In genomic region chr19:50893047-50893737, GRCh38 we compare ENCODE assay signal across 22 cellular contexts. TPM values are rescaled to one million over a fixed set of nuclear protein-coding genes. Genes with fewer than 3 reads are reported as not detected.
DNase-seq lines count a peak whose midpoint lies in the region; ATAC-seq, FAIRE-seq and TF ChIP-seq lines count a peak whose summit lies in the region.
"Had no signal": no experiment of that assay in that cellular context is flagged by ENCODE, and none has a peak within 500 bp of the region (broad histone marks: within the 10 kb centered on the region; RNA-seq: fewer than 3 reads in every experiment).

No MANE protein-coding gene starts in this region.

- H3K9me3 ChIP-seq in adrenal gland (replicated peaks in 1 of 3): no peaks in the 10 kb centered on the region
- H3K9me3 ChIP-seq: mucosa of descending colon had no signal

- TF ChIP-seq CTCF in BJ (IDR thresholded peaks at IDR 0.05; ENCODE audit: insufficient read depth, low read depth, low read length): 0 out of 2 replicates have a peak, but pooled peaks have one; percentile 6
- no peak for TF ChIP-seq CTCF in bronchial epithelial cell (IDR thresholded peaks at IDR 0.05; ENCODE audit: insufficient read depth, low read length, severe bottlenecking)
- no peak for TF ChIP-seq CTCF in adrenal gland (IDR thresholded peaks at IDR 0.05)

- no peak for DNase-seq in BJ (ENCODE audit: low read depth)
- DNase-seq in ELR (ENCODE audit: low read depth): peak; percentile 8
- peak; percentile 37 for DNase-seq in NAMALWA (ENCODE audit: low spot score)
- DNase-seq in bronchial epithelial cell (ENCODE audit: low read depth): no peak
- DNase-seq in adrenal gland: no peak
- DNase-seq in activated naive CD4-positive, alpha-beta T cell treated with anti-CD3 and anti-CD28 coated beads, Interleukin-2, amount 50 U/mL, for 72 hours (ENCODE audit: low spot score in 2 of 2): no peak
- DNase-seq: activated B cell treated with CpG ODN at 0.5 μM for 24 hours; activated CD8-positive, alpha-beta memory T cell treated with anti-CD3 and anti-CD28 coated beads, Interleukin-2, amount 50 U/mL, for 4 hours; activated naive CD8-positive, alpha-beta T cell treated with anti-CD3 and anti-CD28 coated beads, Interleukin-2, amount 50 U/mL, for 24 hours; CD8-positive, alpha-beta T cell; cerebellar nuclear complex; glutamatergic neuron; KBM-7; kidney glomerular epithelial cell; mucosa of descending colon; NCI-H2029 treated with DMSO at 0.1 percent for 48 hours; SW 1271 had no signal

- intact Hi-C loops in adrenal gland (cut with DNase I): no loop called here

- no peaks in the 10 kb centered on the region for H3K27me3 ChIP-seq in BJ (ENCODE audit: control insufficient read depth, insufficient read depth, low read length)
- peaks cover under 1% of the 10 kb centered on the region for H3K27me3 ChIP-seq in bronchial epithelial cell (ENCODE audit: control insufficient read depth, insufficient read depth, low read length)
- no peaks in the 10 kb centered on the region for H3K27me3 ChIP-seq in adrenal gland

- H3K27ac ChIP-seq in adrenal gland: no peak overlapping the region

- ATAC-seq in GM18861 (IDR thresholded peaks at IDR 0.05; ENCODE audit: unreplicated experiment) (no peak), GM21619 (IDR thresholded peaks at IDR 0.05; ENCODE audit: unreplicated experiment) (no peak)
- ATAC-seq in activated naive CD4-positive, alpha-beta T cell treated with anti-CD3 and anti-CD28 coated beads, Interleukin-2, amount 50 U/mL, for 72 hours: no peak
- ATAC-seq: activated naive CD8-positive, alpha-beta T cell treated with anti-CD3 and anti-CD28 coated beads, Interleukin-2, amount 50 U/mL, for 24 hours; CD8-positive, alpha-beta T cell; mucosa of descending colon had no signal

- peaks cover 0 to 3% of the 10 kb centered on the region in 2 donors for H3K9me3 Mint-ChIP-seq in activated naive CD4-positive, alpha-beta T cell treated with anti-CD3 and anti-CD28 coated beads, Interleukin-2, amount 50 U/mL, for 72 hours
- H3K9me3 Mint-ChIP-seq: activated naive CD8-positive, alpha-beta T cell treated with anti-CD3 and anti-CD28 coated beads, Interleukin-2, amount 50 U/mL, for 24 hours; stimulated activated naive CD8-positive, alpha-beta T cell treated with anti-CD3 and anti-CD28 coated beads, Interleukin-15, Interleukin-2, amounts not matched to agents 100 ng/mL and 50 ng/mL, for 24 hours had no signal

- H3K36me3 ChIP-seq in BJ (ENCODE audit: control insufficient read depth, insufficient read depth, low read length) (no peaks in the 10 kb centered on the region), bronchial epithelial cell (ENCODE audit: control insufficient read depth, insufficient read depth, low read length) (no peaks in the 10 kb centered on the region), adrenal gland (replicated peaks in 1 of 2) (no peaks in the 10 kb centered on the region)

- POLR2A ChIA-PET in BJ (lab: Charles Lee): no interaction called here

- no peaks in the 10 kb centered on the region for H3K4me1 ChIP-seq in adrenal gland (replicated peaks in 1 of 2)

- H3K27ac Mint-ChIP-seq in activated naive CD4-positive, alpha-beta T cell treated with anti-CD3 and anti-CD28 coated beads, Interleukin-2, amount 50 U/mL, for 72 hours: no peak overlapping the region
- H3K27ac Mint-ChIP-seq: activated naive CD8-positive, alpha-beta T cell treated with anti-CD3 and anti-CD28 coated beads, Interleukin-2, amount 50 U/mL, for 24 hours; CD8-positive, alpha-beta T cell; stimulated activated naive CD8-positive, alpha-beta T cell treated with anti-CD3 and anti-CD28 coated beads, Interleukin-15, Interleukin-2, amounts not matched to agents 100 ng/mL and 50 ng/mL, for 24 hours had no signal

- TF ChIP-seq POLR2A in adrenal gland (IDR thresholded peaks at IDR 0.05): no peak

- peak; percentile 62 for FAIRE-seq in bronchial epithelial cell (lab: Jason Lieb, UNC)

- H3K36me3 Mint-ChIP-seq in activated naive CD4-positive, alpha-beta T cell treated with anti-CD3 and anti-CD28 coated beads, Interleukin-2, amount 50 U/mL, for 72 hours: peaks cover 0 to 4% of the 10 kb centered on the region in 2 donors
- H3K36me3 Mint-ChIP-seq: CD8-positive, alpha-beta T cell had no signal

- CTCF ChIA-PET in BJ (lab: Yijun Ruan, JAX): no interaction called here

- WGBS in adrenal gland, 4 donors: 88 to 91% (median 89%) methylated on average over 16 to 18 of the region's 18 CpGs

- H3K4me3 ChIP-seq in BJ (ENCODE audit: low read depth, low read length) (no peak overlapping the region), bronchial epithelial cell (ENCODE audit: low read depth, low read length) (no peak overlapping the region), adrenal gland (no peak overlapping the region)
- H3K4me3 ChIP-seq: mucosa of descending colon had no signal

RNA-seq across cellular contexts. Expression of gene KLK4, which starts 18.0 kb away (rescaled TPM):
- not detected in 2 replicates for polyA plus RNA-seq in BJ (2011; rRNA removed)
- not detected in 2 replicates for polyA minus RNA-seq in BJ (2011; rRNA and poly(A)+ RNA removed)
- total RNA-seq in bronchial epithelial cell: not detected in 2 replicates
- total RNA-seq in adrenal gland: 10 to 100 TPM in 1 of 8 donors, 1 to 10 TPM in 3, under 1 TPM in 1, not detected in 3; 0.28 to 10.2 (median 2.2) TPM
- polyA plus RNA-seq in adrenal gland: 10 to 100 TPM in 2 of 3 donors, under 1 TPM in 1; 0.42 to 16.8 (median 10.9) TPM
- total RNA-seq in activated naive CD4-positive, alpha-beta T cell treated with anti-CD3 and anti-CD28 coated beads, Interleukin-2, amount 50 U/mL, for 72 hours: not detected
- total RNA-seq: CD8-positive, alpha-beta T cell; osteoblast; skeletal muscle tissue had no signal

RNA-seq across cellular contexts. Expression of gene KLK2, which starts 20.0 kb away (rescaled TPM):
- not detected in 2 replicates for polyA plus RNA-seq in BJ (2011; rRNA removed)
- polyA minus RNA-seq in BJ (2011; rRNA and poly(A)+ RNA removed): not detected in 2 replicates
- 0.53 TPM in 1 of 2 replicates, not detected in the other for total RNA-seq in bronchial epithelial cell
- total RNA-seq in adrenal gland: under 1 TPM in 1 of 8 donors, not detected in 7; 0.61 TPM
- polyA plus RNA-seq in adrenal gland: under 1 TPM in 1 of 3 donors, not detected in 2; 0.20 TPM
- total RNA-seq in activated naive CD4-positive, alpha-beta T cell treated with anti-CD3 and anti-CD28 coated beads, Interleukin-2, amount 50 U/mL, for 72 hours: 1 to 10 TPM in 1 of 2 donors, not detected in 1; 1.5 TPM
- total RNA-seq: CD8-positive, alpha-beta T cell; osteoblast; skeletal muscle tissue had no signal

RNA-seq across cellular contexts. Expression of gene KLK3, which starts 38.5 kb away (rescaled TPM):
- polyA plus RNA-seq in BJ (2011; rRNA removed): not detected in 2 replicates
- not detected in 2 replicates for polyA minus RNA-seq in BJ (2011; rRNA and poly(A)+ RNA removed)
- total RNA-seq in bronchial epithelial cell: not detected in 2 replicates
- 1 to 10 TPM in 2 of 8 donors, under 1 TPM in 2, not detected in 4; 0.31 to 4.8 (median 2.5) TPM for total RNA-seq in adrenal gland
- polyA plus RNA-seq in adrenal gland: 10 to 100 TPM in 1 of 3 donors, 1 to 10 TPM in 1, under 1 TPM in 1; 0.35 to 26.0 (median 1.3) TPM
- total RNA-seq in activated naive CD4-positive, alpha-beta T cell treated with anti-CD3 and anti-CD28 coated beads, Interleukin-2, amount 50 U/mL, for 72 hours: not detected
- total RNA-seq: activated B cell treated with CpG ODN at 0.5 μM for 24 hours; CD8-positive, alpha-beta T cell; osteoblast; skeletal muscle tissue had no signal

RNA-seq across cellular contexts. Expression of gene KLK5, which starts 59.6 kb away (rescaled TPM):
- polyA plus RNA-seq in BJ (2011; rRNA removed) (not detected in 2 replicates), adrenal gland (not detected)
- not detected in 2 replicates for polyA minus RNA-seq in BJ (2011; rRNA and poly(A)+ RNA removed)
- total RNA-seq in bronchial epithelial cell (3.4 and 12.0 TPM in 2 replicates), adrenal gland (not detected)
- not detected for total RNA-seq in activated naive CD4-positive, alpha-beta T cell treated with anti-CD3 and anti-CD28 coated beads, Interleukin-2, amount 50 U/mL, for 72 hours
- total RNA-seq: activated B cell treated with CpG ODN at 0.5 μM for 24 hours; CD8-positive, alpha-beta T cell; mucosa of descending colon; osteoblast; skeletal muscle tissue had no signal

RNA-seq across cellular contexts. Expression of gene KLK15, which starts 59.8 kb away (rescaled TPM):
- polyA plus RNA-seq in BJ (2011; rRNA removed): not detected in 2 replicates
- not detected in 2 replicates for polyA minus RNA-seq in BJ (2011; rRNA and poly(A)+ RNA removed)
- not detected in 2 replicates for total RNA-seq in bronchial epithelial cell
- 1 to 10 TPM in 4 of 8 donors, under 1 TPM in 2, not detected in 2; 0.32 to 5.1 (median 1.3) TPM for total RNA-seq in adrenal gland
- 1 to 10 TPM in 1 of 3 donors, under 1 TPM in 2; 0.15 to 1.7 (median 0.34) TPM for polyA plus RNA-seq in adrenal gland
- not detected for total RNA-seq in activated naive CD4-positive, alpha-beta T cell treated with anti-CD3 and anti-CD28 coated beads, Interleukin-2, amount 50 U/mL, for 72 hours
- total RNA-seq: activated B cell treated with CpG ODN at 0.5 μM for 24 hours; CD8-positive, alpha-beta T cell; osteoblast; skeletal muscle tissue had no signal

Comparison
In these comparisons a context has a peak if more than half of its experiments do, and no peak if none do; other contexts are left out.
1. DNase-seq: peak in ELR (single experiment) and NAMALWA (single experiment); none in BJ (single experiment), bronchial epithelial cell (single experiment), adrenal gland (0 of 7) and activated naive CD4-positive, alpha-beta T cell treated with anti-CD3 and anti-CD28 coated beads, Interleukin-2, amount 50 U/mL, for 72 hours (0 of 2).